ENCODE assay signal across 1 cellular context in the genomic region with DNA sequence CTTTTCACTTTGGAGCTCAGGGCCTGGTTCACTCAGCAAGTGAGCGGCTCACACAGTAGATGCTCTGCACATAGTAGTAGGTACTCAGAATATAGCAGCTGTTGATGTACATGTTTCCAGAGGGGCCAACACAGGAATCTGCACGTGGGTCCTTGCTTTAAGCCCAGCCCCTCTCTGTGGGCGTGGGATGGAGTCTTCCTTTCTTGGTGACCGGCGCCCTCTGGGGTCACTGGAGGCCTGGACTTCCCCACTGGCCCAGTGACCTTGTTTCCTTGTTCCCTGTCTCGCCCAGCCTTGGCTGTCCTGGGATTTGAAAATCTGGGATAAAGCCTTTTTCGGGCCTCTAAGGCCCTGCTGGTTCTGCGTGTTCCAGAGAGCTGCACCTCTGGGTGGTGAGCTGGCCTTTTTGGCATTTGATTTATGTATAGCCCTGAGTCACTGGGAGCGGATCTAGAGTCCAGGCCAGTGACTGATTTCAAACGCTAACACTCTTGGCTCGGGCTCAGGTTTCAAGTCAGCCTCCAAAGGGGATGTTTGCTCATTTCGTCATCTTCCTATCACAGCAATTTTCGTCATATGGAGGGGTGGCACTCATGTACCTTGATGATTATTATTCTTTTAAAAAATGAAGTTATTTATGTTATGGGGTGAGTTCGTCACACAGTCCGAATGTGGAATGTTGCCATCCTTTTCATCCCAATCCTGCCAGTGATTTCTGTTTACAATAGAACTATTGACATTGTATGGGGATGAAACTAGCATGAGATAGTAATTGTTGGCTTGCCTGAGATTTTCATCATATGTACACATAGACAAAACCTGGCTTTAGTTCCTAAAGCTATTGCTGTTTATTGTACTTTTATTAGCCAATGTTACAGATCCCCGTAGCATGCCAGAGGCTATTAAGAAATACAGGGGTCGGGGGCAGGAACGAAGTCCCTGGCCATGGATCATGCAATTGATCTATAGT.
A peak's percentile ranks its signal among the peaks of the same experiment; 100 is the strongest.
TF ChIP-seq lines count a peak whose summit lies in the region.

No MANE protein-coding gene starts in this region.

TF ChIP-seq in K562, 482 proteins besides CTCF, POLR2A, EP300 and RAD21 (continued from another document and continues in another):
- TF ChIP-seq SMARCA4 (IDR thresholded peaks at IDR 0.05) (peak; percentile 88), ZNF583 (CRISPR knock-in tag; IDR thresholded peaks at IDR 0.05) (no peak), HEY1 (CRISPR knock-in tag; IDR thresholded peaks at IDR 0.05; ENCODE audit: borderline replicate concordance) (no peak), KDM5B (IDR thresholded peaks at IDR 0.05; ENCODE audit: insufficient replicate concordance, low read depth, low read length) (peak; percentile 43), MYC (IDR thresholded peaks at IDR 0.05; ENCODE audit: low read depth, low read length) (peak; percentile 55; the same call in 1 of the 2 replicates), MYC (CRISPR knock-in tag; IDR thresholded peaks at IDR 0.05; ENCODE audit: borderline replicate concordance, low read depth) (no peak), CEBPB (tag; IDR thresholded peaks at IDR 0.05) (peak; percentile 94), TAL1 (IDR thresholded peaks at IDR 0.05) (no peak), ILK (tag; IDR thresholded peaks at IDR 0.05; ENCODE audit: borderline replicate concordance, low read depth) (no peak), NCOA6 (IDR thresholded peaks at IDR 0.05) (no peak), SNIP1 (IDR thresholded peaks at IDR 0.05; ENCODE audit: low read depth) (no peak), TCFL5 (CRISPR knock-in tag; conservative IDR thresholded peaks at IDR 0.05) (no peak), ASH1L (IDR thresholded peaks at IDR 0.05; ENCODE audit: borderline replicate concordance, low read depth, partially characterized antibody) (no peak), RHOXF2B (CRISPR knock-in tag; conservative IDR thresholded peaks at IDR 0.05) (no peak), SIN3A (IDR thresholded peaks at IDR 0.05; ENCODE audit: borderline replicate concordance in 2 of 2, control insufficient read depth in 1 of 2, low read depth in 2 of 2, low read length in 2 of 2) (no peak), CREB1 (IDR thresholded peaks at IDR 0.05) (peak; percentile 86), CREB1 (CRISPR knock-in tag; IDR thresholded peaks at IDR 0.05) (peak; percentile 76), NFXL1 (CRISPR knock-in tag; IDR thresholded peaks at IDR 0.05) (no peak), ZNF3 (CRISPR knock-in tag; IDR thresholded peaks at IDR 0.05) (no peak), ADNP (tag; IDR thresholded peaks at IDR 0.05) (no peak), NR4A1 (CRISPR knock-in tag; IDR thresholded peaks at IDR 0.05) (no peak), NR4A1 (tag; IDR thresholded peaks at IDR 0.05) (no peak), XRCC4 (IDR thresholded peaks at IDR 0.05; ENCODE audit: extremely low read depth, insufficient read depth, insufficient read length) (no peak), DPF2 (IDR thresholded peaks at IDR 0.05) (peak; percentile 94), SRSF9 (IDR thresholded peaks at IDR 0.05; ENCODE audit: borderline replicate concordance, low read depth, low read length) (no peak), ELF1 (tag; IDR thresholded peaks at IDR 0.05) (no peak), PTTG1 (tag; IDR thresholded peaks at IDR 0.05; ENCODE audit: low read depth) (no peak)
- TF ChIP-seq, protein P1, sequence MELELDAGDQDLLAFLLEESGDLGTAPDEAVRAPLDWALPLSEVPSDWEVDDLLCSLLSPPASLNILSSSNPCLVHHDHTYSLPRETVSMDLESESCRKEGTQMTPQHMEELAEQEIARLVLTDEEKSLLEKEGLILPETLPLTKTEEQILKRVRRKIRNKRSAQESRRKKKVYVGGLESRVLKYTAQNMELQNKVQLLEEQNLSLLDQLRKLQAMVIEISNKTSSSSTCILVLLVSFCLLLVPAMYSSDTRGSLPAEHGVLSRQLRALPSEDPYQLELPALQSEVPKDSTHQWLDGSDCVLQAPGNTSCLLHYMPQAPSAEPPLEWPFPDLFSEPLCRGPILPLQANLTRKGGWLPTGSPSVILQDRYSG (tag; conservative IDR thresholded peaks at IDR 0.05; ENCODE audit: low read depth): no peak; the same call in 1 of the 2 replicates
- TF ChIP-seq, protein P2, sequence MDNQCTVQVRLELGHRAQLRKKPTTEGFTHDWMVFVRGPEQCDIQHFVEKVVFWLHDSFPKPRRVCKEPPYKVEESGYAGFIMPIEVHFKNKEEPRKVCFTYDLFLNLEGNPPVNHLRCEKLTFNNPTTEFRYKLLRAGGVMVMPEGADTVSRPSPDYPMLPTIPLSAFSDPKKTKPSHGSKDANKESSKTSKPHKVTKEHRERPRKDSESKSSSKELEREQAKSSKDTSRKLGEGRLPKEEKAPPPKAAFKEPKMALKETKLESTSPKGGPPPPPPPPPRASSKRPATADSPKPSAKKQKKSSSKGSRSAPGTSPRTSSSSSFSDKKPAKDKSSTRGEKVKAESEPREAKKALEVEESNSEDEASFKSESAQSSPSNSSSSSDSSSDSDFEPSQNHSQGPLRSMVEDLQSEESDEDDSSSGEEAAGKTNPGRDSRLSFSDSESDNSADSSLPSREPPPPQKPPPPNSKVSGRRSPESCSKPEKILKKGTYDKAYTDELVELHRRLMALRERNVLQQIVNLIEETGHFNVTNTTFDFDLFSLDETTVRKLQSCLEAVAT (IDR thresholded peaks at IDR 0.05): no peak
- TF ChIP-seq, protein P3, sequence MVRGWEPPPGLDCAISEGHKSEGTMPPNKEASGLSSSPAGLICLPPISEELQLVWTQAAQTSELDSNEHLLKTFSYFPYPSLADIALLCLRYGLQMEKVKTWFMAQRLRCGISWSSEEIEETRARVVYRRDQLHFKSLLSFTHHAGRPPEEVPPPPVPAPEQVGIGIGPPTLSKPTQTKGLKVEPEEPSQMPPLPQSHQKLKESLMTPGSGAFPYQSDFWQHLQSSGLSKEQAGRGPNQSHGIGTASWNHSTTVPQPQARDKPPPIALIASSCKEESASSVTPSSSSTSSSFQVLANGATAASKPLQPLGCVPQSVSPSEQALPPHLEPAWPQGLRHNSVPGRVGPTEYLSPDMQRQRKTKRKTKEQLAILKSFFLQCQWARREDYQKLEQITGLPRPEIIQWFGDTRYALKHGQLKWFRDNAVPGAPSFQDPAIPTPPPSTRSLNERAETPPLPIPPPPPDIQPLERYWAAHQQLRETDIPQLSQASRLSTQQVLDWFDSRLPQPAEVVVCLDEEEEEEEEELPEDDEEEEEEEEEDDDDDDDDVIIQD (CRISPR knock-in tag; IDR thresholded peaks at IDR 0.05): no peak
- TF ChIP-seq, protein P4, sequence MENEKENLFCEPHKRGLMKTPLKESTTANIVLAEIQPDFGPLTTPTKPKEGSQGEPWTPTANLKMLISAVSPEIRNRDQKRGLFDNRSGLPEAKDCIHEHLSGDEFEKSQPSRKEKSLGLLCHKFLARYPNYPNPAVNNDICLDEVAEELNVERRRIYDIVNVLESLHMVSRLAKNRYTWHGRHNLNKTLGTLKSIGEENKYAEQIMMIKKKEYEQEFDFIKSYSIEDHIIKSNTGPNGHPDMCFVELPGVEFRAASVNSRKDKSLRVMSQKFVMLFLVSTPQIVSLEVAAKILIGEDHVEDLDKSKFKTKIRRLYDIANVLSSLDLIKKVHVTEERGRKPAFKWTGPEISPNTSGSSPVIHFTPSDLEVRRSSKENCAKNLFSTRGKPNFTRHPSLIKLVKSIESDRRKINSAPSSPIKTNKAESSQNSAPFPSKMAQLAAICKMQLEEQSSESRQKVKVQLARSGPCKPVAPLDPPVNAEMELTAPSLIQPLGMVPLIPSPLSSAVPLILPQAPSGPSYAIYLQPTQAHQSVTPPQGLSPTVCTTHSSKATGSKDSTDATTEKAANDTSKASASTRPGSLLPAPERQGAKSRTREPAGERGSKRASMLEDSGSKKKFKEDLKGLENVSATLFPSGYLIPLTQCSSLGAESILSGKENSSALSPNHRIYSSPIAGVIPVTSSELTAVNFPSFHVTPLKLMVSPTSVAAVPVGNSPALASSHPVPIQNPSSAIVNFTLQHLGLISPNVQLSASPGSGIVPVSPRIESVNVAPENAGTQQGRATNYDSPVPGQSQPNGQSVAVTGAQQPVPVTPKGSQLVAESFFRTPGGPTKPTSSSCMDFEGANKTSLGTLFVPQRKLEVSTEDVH (IDR thresholded peaks at IDR 0.05; ENCODE audit: low read depth, partially characterized antibody): no peak
- TF ChIP-seq, protein P5, sequence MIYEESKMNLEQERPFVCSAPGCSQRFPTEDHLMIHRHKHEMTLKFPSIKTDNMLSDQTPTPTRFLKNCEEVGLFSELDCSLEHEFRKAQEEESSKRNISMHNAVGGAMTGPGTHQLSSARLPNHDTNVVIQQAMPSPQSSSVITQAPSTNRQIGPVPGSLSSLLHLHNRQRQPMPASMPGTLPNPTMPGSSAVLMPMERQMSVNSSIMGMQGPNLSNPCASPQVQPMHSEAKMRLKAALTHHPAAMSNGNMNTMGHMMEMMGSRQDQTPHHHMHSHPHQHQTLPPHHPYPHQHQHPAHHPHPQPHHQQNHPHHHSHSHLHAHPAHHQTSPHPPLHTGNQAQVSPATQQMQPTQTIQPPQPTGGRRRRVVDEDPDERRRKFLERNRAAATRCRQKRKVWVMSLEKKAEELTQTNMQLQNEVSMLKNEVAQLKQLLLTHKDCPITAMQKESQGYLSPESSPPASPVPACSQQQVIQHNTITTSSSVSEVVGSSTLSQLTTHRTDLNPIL (CRISPR knock-in tag; IDR thresholded peaks at IDR 0.05): no peak
- TF ChIP-seq, protein P6, sequence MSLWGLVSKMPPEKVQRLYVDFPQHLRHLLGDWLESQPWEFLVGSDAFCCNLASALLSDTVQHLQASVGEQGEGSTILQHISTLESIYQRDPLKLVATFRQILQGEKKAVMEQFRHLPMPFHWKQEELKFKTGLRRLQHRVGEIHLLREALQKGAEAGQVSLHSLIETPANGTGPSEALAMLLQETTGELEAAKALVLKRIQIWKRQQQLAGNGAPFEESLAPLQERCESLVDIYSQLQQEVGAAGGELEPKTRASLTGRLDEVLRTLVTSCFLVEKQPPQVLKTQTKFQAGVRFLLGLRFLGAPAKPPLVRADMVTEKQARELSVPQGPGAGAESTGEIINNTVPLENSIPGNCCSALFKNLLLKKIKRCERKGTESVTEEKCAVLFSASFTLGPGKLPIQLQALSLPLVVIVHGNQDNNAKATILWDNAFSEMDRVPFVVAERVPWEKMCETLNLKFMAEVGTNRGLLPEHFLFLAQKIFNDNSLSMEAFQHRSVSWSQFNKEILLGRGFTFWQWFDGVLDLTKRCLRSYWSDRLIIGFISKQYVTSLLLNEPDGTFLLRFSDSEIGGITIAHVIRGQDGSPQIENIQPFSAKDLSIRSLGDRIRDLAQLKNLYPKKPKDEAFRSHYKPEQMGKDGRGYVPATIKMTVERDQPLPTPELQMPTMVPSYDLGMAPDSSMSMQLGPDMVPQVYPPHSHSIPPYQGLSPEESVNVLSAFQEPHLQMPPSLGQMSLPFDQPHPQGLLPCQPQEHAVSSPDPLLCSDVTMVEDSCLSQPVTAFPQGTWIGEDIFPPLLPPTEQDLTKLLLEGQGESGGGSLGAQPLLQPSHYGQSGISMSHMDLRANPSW (CRISPR knock-in tag; IDR thresholded peaks at IDR 0.05): no peak
- TF ChIP-seq, protein P7, sequence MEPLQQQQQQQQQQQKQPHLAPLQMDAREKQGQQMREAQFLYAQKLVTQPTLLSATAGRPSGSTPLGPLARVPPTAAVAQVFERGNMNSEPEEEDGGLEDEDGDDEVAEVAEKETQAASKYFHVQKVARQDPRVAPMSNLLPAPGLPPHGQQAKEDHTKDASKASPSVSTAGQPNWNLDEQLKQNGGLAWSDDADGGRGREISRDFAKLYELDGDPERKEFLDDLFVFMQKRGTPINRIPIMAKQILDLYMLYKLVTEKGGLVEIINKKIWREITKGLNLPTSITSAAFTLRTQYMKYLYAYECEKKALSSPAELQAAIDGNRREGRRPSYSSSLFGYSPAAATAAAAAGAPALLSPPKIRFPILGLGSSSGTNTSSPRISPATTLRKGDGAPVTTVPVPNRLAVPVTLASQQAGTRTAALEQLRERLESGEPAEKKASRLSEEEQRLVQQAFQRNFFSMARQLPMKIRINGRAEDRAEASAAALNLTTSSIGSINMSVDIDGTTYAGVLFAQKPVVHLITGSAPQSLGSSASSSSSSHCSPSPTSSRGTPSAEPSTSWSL (CRISPR knock-in tag; IDR thresholded peaks at IDR 0.05; ENCODE audit: borderline replicate concordance): no peak
- TF ChIP-seq, protein P8, sequence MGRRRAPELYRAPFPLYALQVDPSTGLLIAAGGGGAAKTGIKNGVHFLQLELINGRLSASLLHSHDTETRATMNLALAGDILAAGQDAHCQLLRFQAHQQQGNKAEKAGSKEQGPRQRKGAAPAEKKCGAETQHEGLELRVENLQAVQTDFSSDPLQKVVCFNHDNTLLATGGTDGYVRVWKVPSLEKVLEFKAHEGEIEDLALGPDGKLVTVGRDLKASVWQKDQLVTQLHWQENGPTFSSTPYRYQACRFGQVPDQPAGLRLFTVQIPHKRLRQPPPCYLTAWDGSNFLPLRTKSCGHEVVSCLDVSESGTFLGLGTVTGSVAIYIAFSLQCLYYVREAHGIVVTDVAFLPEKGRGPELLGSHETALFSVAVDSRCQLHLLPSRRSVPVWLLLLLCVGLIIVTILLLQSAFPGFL (CRISPR knock-in tag; IDR thresholded peaks at IDR 0.05): peak; percentile 93; the same call in 1 of the 2 replicates
- TF ChIP-seq, protein P9, sequence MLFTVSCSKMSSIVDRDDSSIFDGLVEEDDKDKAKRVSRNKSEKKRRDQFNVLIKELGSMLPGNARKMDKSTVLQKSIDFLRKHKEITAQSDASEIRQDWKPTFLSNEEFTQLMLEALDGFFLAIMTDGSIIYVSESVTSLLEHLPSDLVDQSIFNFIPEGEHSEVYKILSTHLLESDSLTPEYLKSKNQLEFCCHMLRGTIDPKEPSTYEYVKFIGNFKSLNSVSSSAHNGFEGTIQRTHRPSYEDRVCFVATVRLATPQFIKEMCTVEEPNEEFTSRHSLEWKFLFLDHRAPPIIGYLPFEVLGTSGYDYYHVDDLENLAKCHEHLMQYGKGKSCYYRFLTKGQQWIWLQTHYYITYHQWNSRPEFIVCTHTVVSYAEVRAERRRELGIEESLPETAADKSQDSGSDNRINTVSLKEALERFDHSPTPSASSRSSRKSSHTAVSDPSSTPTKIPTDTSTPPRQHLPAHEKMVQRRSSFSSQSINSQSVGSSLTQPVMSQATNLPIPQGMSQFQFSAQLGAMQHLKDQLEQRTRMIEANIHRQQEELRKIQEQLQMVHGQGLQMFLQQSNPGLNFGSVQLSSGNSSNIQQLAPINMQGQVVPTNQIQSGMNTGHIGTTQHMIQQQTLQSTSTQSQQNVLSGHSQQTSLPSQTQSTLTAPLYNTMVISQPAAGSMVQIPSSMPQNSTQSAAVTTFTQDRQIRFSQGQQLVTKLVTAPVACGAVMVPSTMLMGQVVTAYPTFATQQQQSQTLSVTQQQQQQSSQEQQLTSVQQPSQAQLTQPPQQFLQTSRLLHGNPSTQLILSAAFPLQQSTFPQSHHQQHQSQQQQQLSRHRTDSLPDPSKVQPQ (CRISPR knock-in tag; IDR thresholded peaks at IDR 0.05; ENCODE audit: borderline replicate concordance): no peak
- TF ChIP-seq, protein P10, sequence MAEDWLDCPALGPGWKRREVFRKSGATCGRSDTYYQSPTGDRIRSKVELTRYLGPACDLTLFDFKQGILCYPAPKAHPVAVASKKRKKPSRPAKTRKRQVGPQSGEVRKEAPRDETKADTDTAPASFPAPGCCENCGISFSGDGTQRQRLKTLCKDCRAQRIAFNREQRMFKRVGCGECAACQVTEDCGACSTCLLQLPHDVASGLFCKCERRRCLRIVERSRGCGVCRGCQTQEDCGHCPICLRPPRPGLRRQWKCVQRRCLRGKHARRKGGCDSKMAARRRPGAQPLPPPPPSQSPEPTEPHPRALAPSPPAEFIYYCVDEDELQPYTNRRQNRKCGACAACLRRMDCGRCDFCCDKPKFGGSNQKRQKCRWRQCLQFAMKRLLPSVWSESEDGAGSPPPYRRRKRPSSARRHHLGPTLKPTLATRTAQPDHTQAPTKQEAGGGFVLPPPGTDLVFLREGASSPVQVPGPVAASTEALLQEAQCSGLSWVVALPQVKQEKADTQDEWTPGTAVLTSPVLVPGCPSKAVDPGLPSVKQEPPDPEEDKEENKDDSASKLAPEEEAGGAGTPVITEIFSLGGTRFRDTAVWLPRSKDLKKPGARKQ (CRISPR knock-in tag; IDR thresholded peaks at IDR 0.05): peak; percentile 53; the same call in 1 of the 2 replicates
